In the genomic region with DNA sequence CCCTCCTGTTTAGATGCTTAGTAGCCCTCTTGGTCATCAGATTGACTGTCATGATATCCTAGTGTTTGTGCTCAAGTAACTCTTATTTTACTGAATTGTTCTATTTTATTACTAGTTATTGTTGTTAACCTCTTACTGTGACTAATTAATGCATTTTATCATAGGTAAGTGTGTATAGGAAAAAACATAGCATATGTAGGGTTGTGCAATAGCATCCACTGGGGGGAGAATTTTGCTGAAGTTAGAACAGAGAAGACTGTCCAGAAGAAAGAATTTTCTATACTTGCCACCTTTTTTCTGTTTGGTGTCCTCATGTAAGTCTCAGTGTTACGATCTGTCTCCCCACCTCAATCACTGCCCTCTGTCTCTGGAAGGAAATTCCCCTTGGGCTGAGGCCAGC, we compare ENCODE assay signal across 1 cellular context.
A peak's percentile ranks its signal among the peaks of the same experiment; 100 is the strongest.
TF ChIP-seq lines count a peak whose summit lies in the region.

No MANE protein-coding gene starts in this region.

TF ChIP-seq in IMR-90, 13 proteins besides CTCF, POLR2A, EP300 and RAD21 (continued from another document):
- TF ChIP-seq, protein P1, sequence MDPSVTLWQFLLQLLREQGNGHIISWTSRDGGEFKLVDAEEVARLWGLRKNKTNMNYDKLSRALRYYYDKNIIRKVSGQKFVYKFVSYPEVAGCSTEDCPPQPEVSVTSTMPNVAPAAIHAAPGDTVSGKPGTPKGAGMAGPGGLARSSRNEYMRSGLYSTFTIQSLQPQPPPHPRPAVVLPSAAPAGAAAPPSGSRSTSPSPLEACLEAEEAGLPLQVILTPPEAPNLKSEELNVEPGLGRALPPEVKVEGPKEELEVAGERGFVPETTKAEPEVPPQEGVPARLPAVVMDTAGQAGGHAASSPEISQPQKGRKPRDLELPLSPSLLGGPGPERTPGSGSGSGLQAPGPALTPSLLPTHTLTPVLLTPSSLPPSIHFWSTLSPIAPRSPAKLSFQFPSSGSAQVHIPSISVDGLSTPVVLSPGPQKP (IDR thresholded peaks at IDR 0.05; ENCODE audit: borderline replicate concordance, low read depth, low read length) = no peak
- TF ChIP-seq RCOR1 (IDR thresholded peaks at IDR 0.05; ENCODE audit: insufficient replicate concordance, low read length) (no peak), CEBPB (IDR thresholded peaks at IDR 0.05; ENCODE audit: low read depth, low read length) (peak; percentile 53)
